ENCODE assay signal across 20 cellular contexts in genomic region chrX:37765507-37765906, GRCh38. TPM values are rescaled to one million over a fixed set of nuclear protein-coding genes. Genes with fewer than 3 reads are reported as not detected.
DNase-seq lines count a peak whose midpoint lies in the region; ATAC-seq lines count a peak whose summit lies in the region.
"Had no signal": no experiment of that assay in that cellular context is flagged by ENCODE, and none has a peak within 500 bp of the region (broad histone marks: within the 10 kb centered on the region; RNA-seq: fewer than 3 reads in every experiment).

No MANE protein-coding gene starts in this region.

- peak overlapping the region in 1 of 8 donors; percentile 38 for H3K4me3 Mint-ChIP-seq in naive B cell
- H3K4me3 Mint-ChIP-seq: activated CD8-positive, alpha-beta T cell treated with anti-CD3 and anti-CD28 coated beads, Interleukin-2, amount 10 ng/mL, durations not matched to agents 7 days and 5 days; activated naive CD8-positive, alpha-beta T cell; activated T-cell treated with anti-CD3 and anti-CD28 coated beads, Interleukin-2, amount 50 U/mL, for 72 hours; stimulated activated naive CD8-positive, alpha-beta T cell treated with anti-CD3 and anti-CD28 coated beads, Interleukin-15, amount 100 ng/mL, for 72 hours had no signal

- no peak overlapping the region for H3K4me3 ChIP-seq in Jurkat, Clone E6-1 (ENCODE audit: low read length)
- H3K4me3 ChIP-seq: transverse colon had no signal

- H3K4me1 Mint-ChIP-seq in naive B cell, result peaks cover 39 to 52% (median 47%) of the 10 kb centered on the region in 3 donors

- ATAC-seq in naive B cell (ENCODE audit: low read depth in 2 of 2) (no peak), GM19395 (IDR thresholded peaks at IDR 0.05; ENCODE audit: unreplicated experiment) (no peak)
- ATAC-seq: activated CD8-positive, alpha-beta T cell treated with anti-CD3 and anti-CD28 coated beads, Interleukin-2, amount 10 ng/mL, durations not matched to agents 7 days and 5 days; activated T-cell treated with anti-CD3 and anti-CD28 coated beads, Interleukin-2, amount 50 U/mL, for 72 hours; foreskin keratinocyte; stimulated activated naive CD8-positive, alpha-beta T cell treated with anti-CD3 and anti-CD28 coated beads, Interleukin-15, amount 100 ng/mL, for 72 hours had no signal

- H3K36me3 Mint-ChIP-seq in naive B cell, result no peaks in the 10 kb centered on the region
- H3K36me3 Mint-ChIP-seq: activated naive CD8-positive, alpha-beta T cell had no signal

- DNase-seq in DMS 273 (lab: John Stamatoyannopoulos, UW; ENCODE audit: unreplicated experiment) (peak; percentile 16), DMS 273 treated with DMSO at 0.1 percent for 48 hours (lab: John Stamatoyannopoulos, UW) (no peak), NOMO-1 treated with dmso at 0.1 percent for 144 hours (lab: John Stamatoyannopoulos, UW; ENCODE audit: unreplicated experiment) (peak; percentile 68), naive B cell (no peak), LoVo (ENCODE audit: low spot score) (no peak), NCI-H2227 treated with DMSO at 0.1 percent for 48 hours (lab: John Stamatoyannopoulos, UW) (no peak)
- DNase-seq in Jurkat, Clone E6-1 (ENCODE audit: low read depth, low spot score), result peak; percentile 63
- DNase-seq: activated CD4-positive, CD25-positive, alpha-beta regulatory T cell treated with anti-CD3 and anti-CD28 coated beads, Interleukin-2, amount 50 U/mL, for 72 hours; activated CD8-positive, alpha-beta T cell treated with anti-CD3 and anti-CD28 coated beads, Interleukin-2, amount 10 ng/mL, durations not matched to agents 7 days and 5 days; activated T-cell treated with anti-CD3 and anti-CD28 coated beads, Interleukin-2, amount 50 U/mL, for 72 hours; foreskin keratinocyte; hypothalamus; NCI-H146; NCI-H69; nucleus accumbens; stimulated activated CD4-positive, alpha-beta T cell treated with anti-CD3 and anti-CD28 coated beads, Interleukin-4, amount 100 ng/mL, for 24 hours; stimulated activated naive CD8-positive, alpha-beta T cell treated with anti-CD3 and anti-CD28 coated beads, Interleukin-15, amount 100 ng/mL, for 72 hours; transverse colon had no signal

- no peaks in the 10 kb centered on the region for H3K27me3 Mint-ChIP-seq in naive B cell
- H3K27me3 Mint-ChIP-seq: activated naive CD8-positive, alpha-beta T cell; stimulated activated naive CD8-positive, alpha-beta T cell treated with anti-CD3 and anti-CD28 coated beads, Interleukin-15, amount 100 ng/mL, for 72 hours had no signal

- peak overlapping the region in 4 of 6 donors; percentile 9 to 89 (median 70) for H3K27ac Mint-ChIP-seq in naive B cell
- H3K27ac Mint-ChIP-seq: activated CD8-positive, alpha-beta T cell treated with anti-CD3 and anti-CD28 coated beads, Interleukin-2, amount 10 ng/mL, durations not matched to agents 7 days and 5 days; activated naive CD8-positive, alpha-beta T cell; activated T-cell treated with anti-CD3 and anti-CD28 coated beads, Interleukin-2, amount 50 U/mL, for 72 hours; stimulated activated naive CD8-positive, alpha-beta T cell treated with anti-CD3 and anti-CD28 coated beads, Interleukin-15, amount 100 ng/mL, for 72 hours had no signal

- peaks cover 0 to 3% (median 0%) of the 10 kb centered on the region in 7 donors for H3K9me3 Mint-ChIP-seq in naive B cell
- H3K9me3 Mint-ChIP-seq: activated T-cell treated with anti-CD3 and anti-CD28 coated beads, Interleukin-2, amount 50 U/mL, for 72 hours; stimulated activated naive CD8-positive, alpha-beta T cell treated with anti-CD3 and anti-CD28 coated beads, Interleukin-15, amount 100 ng/mL, for 72 hours had no signal

RNA-seq across cellular contexts. Expression of gene CYBB, which starts 14.4 kb away (rescaled TPM):
- not detected for polyA plus RNA-seq in Jurkat, Clone E6-1 (2012; ENCODE audit: insufficient read depth, insufficient read length)
- 100 to 1,000 TPM in 5 of 6 donors, 10 to 100 TPM in 1; 81.2 to 182 (median 161) TPM for polyA plus RNA-seq in naive B cell (ENCODE audit: low read depth in 6 of 6)
- polyA plus RNA-seq: foreskin keratinocyte had no signal

Comparison
In these comparisons a context has a peak if more than half of its experiments do, and no peak if none do; other contexts are left out.
1. DNase-seq: peak in DMS 273 (single experiment), Jurkat, Clone E6-1 (single experiment) and NOMO-1 treated with dmso at 0.1 percent for 144 hours (single experiment); none in DMS 273 treated with DMSO at 0.1 percent for 48 hours (single experiment), naive B cell (single experiment), LoVo (single experiment) and NCI-H2227 treated with DMSO at 0.1 percent for 48 hours (single experiment).